Comparison of ENCODE assay signal across 25 cellular contexts in genomic region chr22:24069721-24070120, GRCh38. TPM values are rescaled to one million over a fixed set of nuclear protein-coding genes. Genes with fewer than 3 reads are reported as not detected.
DNase-seq lines count a peak whose midpoint lies in the region; ATAC-seq and TF ChIP-seq lines count a peak whose summit lies in the region.
"Had no signal": no experiment of that assay in that cellular context is flagged by ENCODE, and none has a peak within 500 bp of the region (broad histone marks: within the 10 kb centered on the region; RNA-seq: fewer than 3 reads in every experiment).

No MANE protein-coding gene starts in this region.

- no peaks in the 10 kb centered on the region for H3K9me3 Mint-ChIP-seq in naive B cell
- H3K9me3 Mint-ChIP-seq: activated CD4-positive, alpha-beta memory T cell treated with anti-CD3 and anti-CD28 coated beads, Interleukin-2, amount 10 ng/mL, durations not matched to agents 7 days and 5 days; CD4-positive, alpha-beta T cell; natural killer cell; T-helper 2 cell treated with Interferon-gamma antibody and Interleukin-4, amounts not matched to agents 5 μg/mL and 100 μg/mL, for 36 hours had no signal

- H3F3A ChIP-seq in OCI-LY1 (ENCODE audit: insufficient read depth, low read length): peaks cover 16% of the 10 kb centered on the region

- peak; percentile 53 for DNase-seq in activated effector memory CD4-positive, alpha-beta T cell treated with anti-CD3 and anti-CD28 coated beads, Interleukin-2, amount 50 U/mL, for 16 hours
- DNase-seq in activated effector memory CD4-positive, alpha-beta T cell treated with Interleukin-2 at 50 U/mL for 16 hours: no peak
- peak; percentile 24 for DNase-seq in naive B cell
- no peak for DNase-seq in foreskin keratinocyte
- DNase-seq in MG63: no peak
- no peak for DNase-seq in T-helper 9 cell
- DNase-seq: activated CD4-positive, alpha-beta memory T cell treated with anti-CD3 and anti-CD28 coated beads, Interleukin-2, amount 10 ng/mL, durations not matched to agents 7 days and 5 days; activated naive CD4-positive, alpha-beta T cell treated with anti-CD3 and anti-CD28 coated beads, Interleukin-2, amount 50 U/mL, for 16 hours; CD4-positive, alpha-beta T cell; gastrocnemius medialis; H9; midbrain; natural killer cell; NCI-H1694; occipital lobe; PC-9; SHP77; stimulated activated CD4-positive, alpha-beta T cell treated with anti-CD3 and anti-CD28 coated beads, Interleukin-4, amount 100 ng/mL, for 24 hours; upper lobe of left lung had no signal

- no peaks in the 10 kb centered on the region for H4K20me1 ChIP-seq in OCI-LY1 (ENCODE audit: insufficient read depth, low read length)

- peak overlapping the region in 5 of 6 donors; percentile 38 to 84 (median 72) for H3K27ac Mint-ChIP-seq in naive B cell
- H3K27ac Mint-ChIP-seq: activated CD4-positive, alpha-beta memory T cell treated with anti-CD3 and anti-CD28 coated beads, Interleukin-2, amount 10 ng/mL, durations not matched to agents 7 days and 5 days; CD4-positive, alpha-beta T cell; T-helper 2 cell treated with Interferon-gamma antibody and Interleukin-4, amounts not matched to agents 5 μg/mL and 100 μg/mL, for 36 hours had no signal

- no peaks in the 10 kb centered on the region for H3K79me2 ChIP-seq in OCI-LY1 (ENCODE audit: insufficient read depth, low read length)

- no peak for TF ChIP-seq CTCF in OCI-LY1 (IDR thresholded peaks at IDR 0.05; ENCODE audit: low read length)
- no peak for TF ChIP-seq CTCF in foreskin keratinocyte (conservative IDR thresholded peaks at IDR 0.05)

- H3K4me1 Mint-ChIP-seq in naive B cell: peaks cover 45 to 61% (median 60%) of the 10 kb centered on the region in 3 donors
- H3K4me1 Mint-ChIP-seq: activated CD4-positive, alpha-beta memory T cell treated with anti-CD3 and anti-CD28 coated beads, Interleukin-2, amount 10 ng/mL, durations not matched to agents 7 days and 5 days; H9; natural killer cell had no signal

- H2AFZ ChIP-seq in OCI-LY1 (ENCODE audit: low read length): no peak overlapping the region
- H2AFZ ChIP-seq: PC-9 had no signal

- H3K9me3 ChIP-seq in OCI-LY1 (ENCODE audit: low read length) (no peaks in the 10 kb centered on the region), MG63 (no peaks in the 10 kb centered on the region)
- H3K9me3 ChIP-seq: gastrocnemius medialis, upper lobe of left lung had no signal

- H3K4me3 Mint-ChIP-seq in naive B cell: peak overlapping the region in 5 of 8 donors; percentile 22 to 59 (median 48)
- H3K4me3 Mint-ChIP-seq: activated CD4-positive, alpha-beta memory T cell treated with anti-CD3 and anti-CD28 coated beads, Interleukin-2, amount 10 ng/mL, durations not matched to agents 7 days and 5 days; CD4-positive, alpha-beta T cell; H9; natural killer cell; T-helper 2 cell treated with Interferon-gamma antibody and Interleukin-4, amounts not matched to agents 5 μg/mL and 100 μg/mL, for 36 hours had no signal

- peak overlapping the region; percentile 44 for H3K4me2 ChIP-seq in OCI-LY1 (ENCODE audit: low read length)
- H3K4me2 ChIP-seq: KMS-11, PC-9 had no signal

- H3K9ac ChIP-seq in OCI-LY1 (ENCODE audit: low read length): peak overlapping the region; percentile 45; the same call in 1 of the 2 replicates
- H3K9ac ChIP-seq: KMS-11 had no signal

- ATAC-seq in naive B cell (ENCODE audit: low read depth in 2 of 2) (peak; percentile 85 to 88), foreskin keratinocyte (no peak), HG03175 (IDR thresholded peaks at IDR 0.05; ENCODE audit: unreplicated experiment) (no peak)
- ATAC-seq: gastrocnemius medialis, GM12878, natural killer cell had no signal

- no peaks in the 10 kb centered on the region for H3K9me2 ChIP-seq in OCI-LY1 (ENCODE audit: low read depth, low read length)

- H3K36me3 Mint-ChIP-seq in naive B cell: peaks cover 8 to 20% of the 10 kb centered on the region in 2 donors
- H3K36me3 Mint-ChIP-seq: natural killer cell had no signal

- H3K4me1 ChIP-seq in OCI-LY1 (ENCODE audit: insufficient read depth, low read length, severe bottlenecking) (peaks cover 68% of the 10 kb centered on the region), foreskin keratinocyte (no peaks in the 10 kb centered on the region)

- H3K4me3 ChIP-seq in OCI-LY1 (ENCODE audit: low read depth, low read length, poor library complexity, severe bottlenecking) (peak overlapping the region; percentile 7), MG63 (no peak overlapping the region)
- H3K4me3 ChIP-seq: gastrocnemius medialis, GM12878, PC-9, upper lobe of left lung had no signal

- peaks cover 34% of the 10 kb centered on the region; the same call in 1 of the 2 replicates for H3K36me3 ChIP-seq in OCI-LY1 (ENCODE audit: insufficient read depth, low read length)
- no peaks in the 10 kb centered on the region; the same call in none of the 2 replicates for H3K36me3 ChIP-seq in MG63

- peak overlapping the region; percentile 92 for H3K27ac ChIP-seq in OCI-LY1 (ENCODE audit: low read depth, low read length, poor library complexity, severe bottlenecking)
- H3K27ac ChIP-seq in foreskin keratinocyte: no peak overlapping the region
- H3K27ac ChIP-seq: gastrocnemius medialis, KMS-11, PC-9, upper lobe of left lung had no signal

- H3K27me3 ChIP-seq in OCI-LY1 (ENCODE audit: insufficient read depth, low read length) (no peaks in the 10 kb centered on the region), foreskin keratinocyte (no peaks in the 10 kb centered on the region), MG63 (no peaks in the 10 kb centered on the region)
- H3K27me3 ChIP-seq: gastrocnemius medialis, upper lobe of left lung had no signal

- no peaks in the 10 kb centered on the region for H3K27me3 Mint-ChIP-seq in naive B cell
- H3K27me3 Mint-ChIP-seq: activated CD4-positive, alpha-beta memory T cell treated with anti-CD3 and anti-CD28 coated beads, Interleukin-2, amount 10 ng/mL, durations not matched to agents 7 days and 5 days; brain; CD4-positive, alpha-beta T cell had no signal

RNA-seq across cellular contexts. Expression of gene CABIN1, which starts 58.6 kb away (rescaled TPM):
- polyA plus RNA-seq in naive B cell (ENCODE audit: low read depth in 6 of 6) (1 to 10 TPM; 3.9 to 8.0 (median 5.0) TPM), foreskin keratinocyte (16.8 and 18.1 TPM in 2 replicates)
- 25.9 and 26.9 TPM in 2 replicates for total RNA-seq in foreskin keratinocyte
- 16.3 and 25.1 TPM in 2 replicates for total RNA-seq in MG63 (2014; rRNA removed; shearing (Covaris generic); ENCODE audit: low replicate concordance)

Comparison
In these comparisons a context has a peak if more than half of its experiments do, and no peak if none do; other contexts are left out.
1. DNase-seq: peak in activated effector memory CD4-positive, alpha-beta T cell treated with anti-CD3 and anti-CD28 coated beads, Interleukin-2, amount 50 U/mL, for 16 hours (single experiment) and naive B cell (single experiment); none in activated effector memory CD4-positive, alpha-beta T cell treated with Interleukin-2 at 50 U/mL for 16 hours (single experiment), foreskin keratinocyte (0 of 2), MG63 (single experiment) and T-helper 9 cell (single experiment).
2. ATAC-seq: peak in naive B cell (2 of 2); none in foreskin keratinocyte (single experiment) and HG03175 (single experiment).